25 cellular contexts compared by ENCODE assay signal in genomic region chr7:28595779-28596178, GRCh38.
"Had no signal": no experiment of that assay in that cellular context is flagged by ENCODE, and none has a peak within 500 bp of the region (broad histone marks: within the 10 kb centered on the region; RNA-seq: fewer than 3 reads in every experiment).

No MANE protein-coding gene starts in this region.

- FAIRE-seq: endothelial cell of umbilical vein, islet of Langerhans had no signal

- H3K36me3 ChIP-seq: esophagus squamous epithelium, gastroesophageal sphincter, heart left ventricle, left lung, neural progenitor cell, spleen, tibial artery had no signal

- H3K27ac ChIP-seq: coronary artery, esophagus squamous epithelium, gastroesophageal sphincter, heart left ventricle, hepatocyte, left lung, neural progenitor cell, psoas muscle, skin epidermis, spleen, testis, tibial artery had no signal

- H3K4me1 ChIP-seq: esophagus squamous epithelium, gastroesophageal sphincter, left lung, neural progenitor cell, psoas muscle, spleen, testis, tibial artery had no signal

- H3K27me3 ChIP-seq: esophagus squamous epithelium, gastroesophageal sphincter, heart left ventricle, hepatocyte, left lung, neural progenitor cell, spleen, testis, tibial artery had no signal

- H3K4me3 ChIP-seq: coronary artery, esophagus squamous epithelium, gastroesophageal sphincter, heart left ventricle, hepatocyte, left lung, neural progenitor cell, psoas muscle, skin epidermis, spleen, testis, tibial artery had no signal

- ATAC-seq: gastroesophageal sphincter; heart left ventricle; left cardiac atrium; left lung; naive thymus-derived CD4-positive, alpha-beta T cell; psoas muscle; right cardiac atrium; stimulated activated memory B cell treated with anti-CD40 and anti-IgM and Interleukin-4, amounts not matched to agents 10 μg/mL and 1 μg/mL and 100 μg/mL, for 72 hours; stimulated activated naive CD8-positive, alpha-beta T cell treated with anti-CD3 and anti-CD28 coated beads, Interleukin-15, Interleukin-2, amounts not matched to agents 100 U/mL and 50 U/mL, for 24 hours had no signal

- H3K9me3 ChIP-seq: esophagus squamous epithelium, gastroesophageal sphincter, heart left ventricle, left lung, psoas muscle, spleen, testis, tibial artery had no signal

- DNase-seq: dermis blood vessel endothelial cell; effector memory CD4-positive, alpha-beta T cell; esophagus squamous epithelium; heart left ventricle; left cardiac atrium; left lung; mesendoderm; midbrain; naive thymus-derived CD4-positive, alpha-beta T cell; psoas muscle; right cardiac atrium; spleen; stimulated activated CD4-positive, alpha-beta T cell treated with anti-CD3 and anti-CD28 coated beads, Interleukin-4, amount 100 ng/mL, for 4 hours; stimulated activated naive CD8-positive, alpha-beta T cell treated with anti-CD3 and anti-CD28 coated beads, Interleukin-15, Interleukin-2, amounts not matched to agents 100 U/mL and 50 U/mL, for 24 hours; substantia nigra; testis; tibial artery had no signal
